29 cellular contexts compared by ENCODE assay signal in the genomic region with DNA sequence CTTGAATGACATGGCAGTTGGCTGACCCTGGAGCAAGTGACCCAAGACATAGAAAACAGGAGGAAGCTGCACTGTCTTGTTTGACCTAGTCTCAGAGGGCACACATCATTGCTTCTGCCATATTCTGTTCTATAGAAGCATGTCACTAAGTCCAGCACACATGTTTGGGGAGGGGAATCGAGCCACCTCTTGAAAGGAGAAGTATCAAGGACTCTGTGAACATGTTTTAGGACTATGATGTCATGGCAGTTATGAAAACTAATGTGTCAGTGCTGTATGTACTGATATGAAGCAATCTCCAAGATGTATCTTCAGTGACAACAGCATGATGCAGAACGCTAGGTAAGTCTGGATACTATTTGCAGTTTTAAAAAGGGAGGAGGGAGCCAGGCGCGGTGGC. TPM values are rescaled to one million over a fixed set of nuclear protein-coding genes. Genes with fewer than 3 reads are reported as not detected.
"Had no signal": no experiment of that assay in that cellular context is flagged by ENCODE, and none has a peak within 500 bp of the region (broad histone marks: within the 10 kb centered on the region; RNA-seq: fewer than 3 reads in every experiment).

No MANE protein-coding gene starts in this region.

- H3K9me3 ChIP-seq: adrenal gland, neutrophil, ovary, testis, transverse colon, uterus had no signal

- H3K27ac ChIP-seq: adrenal gland, neutrophil, ovary, skin epidermis, testis, transverse colon, uterus, VCaP had no signal

- DNase-seq: activated CD4-positive, alpha-beta T cell treated with anti-CD3 and anti-CD28 coated beads for 4 hours; activated CD4-positive, alpha-beta T cell treated with anti-CD3 and anti-CD28 coated beads, Interleukin-2, amount 50 U/mL, for 4 hours; activated effector memory CD4-positive, alpha-beta T cell treated with anti-CD3 and anti-CD28 coated beads, Interleukin-2, amount 50 U/mL, for 16 hours; activated naive CD4-positive, alpha-beta T cell treated with anti-CD3 and anti-CD28 coated beads for 36 hours; activated naive CD8-positive, alpha-beta T cell treated with anti-CD3 and anti-CD28 coated beads for 36 hours; endodermal cell; foreskin fibroblast; head of caudate nucleus; hippocampal formation; left cardiac atrium; left ventricle myocardium superior; nephron progenitor cell; ovary; stimulated activated CD4-positive, alpha-beta T cell treated with anti-CD3 and anti-CD28 coated beads, Interleukin-12 subunit alpha, Interleukin-12 subunit beta, amount 100 ng/mL, for 4 hours; stimulated activated CD4-positive, alpha-beta T cell treated with anti-CD3 and anti-CD28 coated beads, Interleukin-4, amount 100 ng/mL, for 1 hour; stimulated activated naive CD8-positive, alpha-beta T cell treated with anti-CD3 and anti-CD28 coated beads, Interleukin-15, Interleukin-2, amounts not matched to agents 100 U/mL and 50 U/mL, for 24 hours; testis; transverse colon; uterus had no signal

- H3K4me3 ChIP-seq: adrenal gland, ovary, skin epidermis, testis, transverse colon, uterus had no signal

- H3K4me1 ChIP-seq: adrenal gland, testis, transverse colon, uterus had no signal

- ATAC-seq: esophagus mucosa; left cardiac atrium; left ventricle myocardium superior; sciatic nerve; stimulated activated naive CD8-positive, alpha-beta T cell treated with anti-CD3 and anti-CD28 coated beads, Interleukin-15, Interleukin-2, amounts not matched to agents 100 U/mL and 50 U/mL, for 24 hours had no signal

- H3K27me3 ChIP-seq: adrenal gland, neutrophil, ovary, testis, transverse colon, uterus had no signal

- FAIRE-seq: keratinocyte, TTC549 had no signal

- H3K36me3 ChIP-seq: adrenal gland, neutrophil, ovary, transverse colon, uterus had no signal

RNA-seq across cellular contexts. Expression of a gene that starts 21.9 kb away (rescaled TPM):
- total RNA-seq: activated naive CD4-positive, alpha-beta T cell treated with anti-CD3 and anti-CD28 coated beads for 36 hours; lung microvascular endothelial cell; renal cortical epithelial cell had no signal
- polyA plus RNA-seq: keratinocyte had no signal
